Comparison of ENCODE assay signal across 8 cellular contexts in the genomic region with DNA sequence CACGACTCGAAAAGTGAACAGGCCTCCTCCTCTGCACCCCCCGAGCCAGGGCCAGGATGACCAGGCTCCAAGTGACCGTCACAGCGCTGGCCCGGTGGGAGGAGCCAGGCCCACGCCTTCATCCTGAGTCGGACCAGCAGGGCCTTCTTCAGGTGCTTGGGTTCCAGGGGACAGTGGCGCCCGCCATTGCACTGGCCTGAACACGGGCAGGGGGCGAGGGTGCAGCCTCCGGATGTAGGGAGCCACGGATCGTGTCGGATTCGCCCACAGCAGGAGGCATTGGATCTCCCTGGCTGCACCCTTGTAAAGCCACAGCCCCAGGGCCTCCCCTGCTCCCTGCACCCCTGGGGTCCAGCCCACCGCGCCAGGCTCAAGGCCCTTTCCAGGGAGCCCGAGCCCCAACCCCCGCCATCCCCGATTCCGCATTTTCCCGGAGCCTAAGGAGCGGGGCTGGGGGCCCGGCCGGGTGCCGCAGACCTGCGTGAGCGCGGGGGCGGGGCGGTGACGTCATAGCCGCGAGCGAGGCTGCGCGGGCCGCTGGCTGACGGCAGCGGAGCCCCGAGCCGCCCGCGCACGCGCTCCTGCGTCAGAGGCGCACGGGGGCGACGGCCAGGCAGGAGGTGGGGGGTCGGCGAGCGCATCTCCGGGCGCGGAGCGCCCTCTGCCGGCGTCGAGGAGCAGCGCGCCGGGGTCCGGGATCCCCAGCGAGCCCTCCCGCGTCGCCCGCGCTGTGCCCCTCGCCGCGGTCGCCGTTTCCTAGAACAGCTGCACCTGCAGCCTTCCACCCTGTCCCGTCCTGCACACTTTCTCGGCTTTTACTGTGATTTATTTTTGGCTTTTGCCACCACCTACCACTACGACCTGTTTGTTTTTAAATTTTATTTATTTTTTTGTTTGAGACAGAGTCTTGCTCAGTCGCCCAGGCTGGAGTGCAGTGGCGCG. TPM values are rescaled to one million over a fixed set of nuclear protein-coding genes. Genes with fewer than 3 reads are reported as not detected.
DNase-seq lines count a peak whose midpoint lies in the region; ATAC-seq and TF ChIP-seq lines count a peak whose summit lies in the region.

No MANE protein-coding gene starts in this region.

- DNase-seq in NCI-H774 (lab: John Stamatoyannopoulos, UW) = peak; percentile 92
- DNase-seq in activated CD8-positive, alpha-beta T cell treated with anti-CD3 and anti-CD28 coated beads for 36 hours = peak; percentile 94
- DNase-seq in ecto neural progenitor cell (ENCODE audit: low spot score) = peak; percentile 94
- peak; percentile 89 for DNase-seq in lower lobe of right lung
- peak; percentile 77 to 91 (median 91) for DNase-seq in stimulated activated CD4-positive, alpha-beta T cell treated with anti-CD3 and anti-CD28 coated beads, TNF-alpha, amount 100 ng/mL, for 1 hour (ENCODE audit: low read depth in 3 of 3, low spot score in 1 of 3)

- intact Hi-C loops in activated CD8-positive, alpha-beta T cell treated with anti-CD3 and anti-CD28 coated beads for 36 hours (cut with micrococcal nuclease) = loop anchor here (10.0 kb wide), 1 partner anchor 135 kb away; the partner anchor contains the start of gene GPX4
- intact Hi-C loops in lower lobe of right lung (cut with DNase I) = no loop called here

- no peak overlapping the region for H3K27ac Mint-ChIP-seq in activated CD8-positive, alpha-beta T cell treated with anti-CD3 and anti-CD28 coated beads for 36 hours

- H3K27me3 ChIP-seq in lower lobe of right lung (ENCODE audit: low read depth) = peaks cover 9% of the 10 kb centered on the region

- peak overlapping the region; percentile 80 for H3K4me3 ChIP-seq in lower lobe of right lung

- H3K4me1 ChIP-seq in ES-I3 (ENCODE audit: insufficient read depth, low read length) (peaks cover 4% of the 10 kb centered on the region; the same call in 1 of the 2 replicates), lower lobe of right lung (peaks cover 56% of the 10 kb centered on the region)

- POLR2A ChIA-PET in activated CD8-positive, alpha-beta T cell treated with anti-CD3 and anti-CD28 coated beads for 36 hours (lab: Charles Lee) = interaction anchor here (0.7 to 1.9 kb wide), 10 partner anchors 13 to 202 kb away, joined by 3 to 7 read pairs (median 3); partner anchors contain the start of genes CIRBP and GPX4

- CTCF ChIA-PET in activated CD8-positive, alpha-beta T cell treated with anti-CD3 and anti-CD28 coated beads for 36 hours (lab: Charles Lee) = interaction anchor here (0.6 to 7.5 kb wide), 22 partner anchors 8 to 377 kb away, joined by 3 to 449 read pairs (median 4); partner anchors contain the start of genes ABCA7, CIRBP, CNN2 and GPX4

- peak overlapping the region; percentile 84 for H3K4me3 Mint-ChIP-seq in activated CD8-positive, alpha-beta T cell treated with anti-CD3 and anti-CD28 coated beads for 36 hours

- H3K9ac ChIP-seq in ES-I3 (ENCODE audit: low read depth, low read length) = peak overlapping the region; percentile 74

- ATAC-seq in HG03175 (IDR thresholded peaks at IDR 0.05; ENCODE audit: unreplicated experiment) (peak; percentile 43), lower lobe of right lung (peak; percentile 60 to 77), GM19023 (IDR thresholded peaks at IDR 0.05; ENCODE audit: unreplicated experiment) (no peak)
- peak; percentile 65 for ATAC-seq in activated CD8-positive, alpha-beta T cell treated with anti-CD3 and anti-CD28 coated beads for 36 hours

- H3K36me3 Mint-ChIP-seq in activated CD8-positive, alpha-beta T cell treated with anti-CD3 and anti-CD28 coated beads for 36 hours (ENCODE audit: low read depth) = peaks cover 6% of the 10 kb centered on the region

- H3K36me3 ChIP-seq in ES-I3 (ENCODE audit: insufficient read depth, low read length) = no peaks in the 10 kb centered on the region
- H3K36me3 ChIP-seq in lower lobe of right lung = peaks cover 4% of the 10 kb centered on the region

- H3K9me3 ChIP-seq in ES-I3 (ENCODE audit: control insufficient read depth, insufficient read depth, low read length) (no peaks in the 10 kb centered on the region), lower lobe of right lung (no peaks in the 10 kb centered on the region)

- peaks cover 8% of the 10 kb centered on the region for H3K27me3 Mint-ChIP-seq in activated CD8-positive, alpha-beta T cell treated with anti-CD3 and anti-CD28 coated beads for 36 hours

- H3K4me1 Mint-ChIP-seq in activated CD8-positive, alpha-beta T cell treated with anti-CD3 and anti-CD28 coated beads for 36 hours (ENCODE audit: low read depth) = peaks cover 30% of the 10 kb centered on the region

- H3K27ac ChIP-seq in lower lobe of right lung = peak overlapping the region; percentile 65

- TF ChIP-seq CTCF in activated CD8-positive, alpha-beta T cell treated with anti-CD3 and anti-CD28 coated beads for 36 hours (IDR thresholded peaks at IDR 0.05) = peak; percentile 93
- peak; percentile 91 for TF ChIP-seq CTCF in lower lobe of right lung (IDR thresholded peaks at IDR 0.05)

- H3K9me3 Mint-ChIP-seq in activated CD8-positive, alpha-beta T cell treated with anti-CD3 and anti-CD28 coated beads for 36 hours = no peaks in the 10 kb centered on the region

RNA-seq across cellular contexts. Expression of gene ATP5F1D, which starts 1.5 kb away (rescaled TPM):
- total RNA-seq in activated CD8-positive, alpha-beta T cell treated with anti-CD3 and anti-CD28 coated beads for 36 hours = 100 to 1,000 TPM; 186 to 199 TPM
- 116 TPM for total RNA-seq in lower lobe of right lung

RNA-seq across cellular contexts. Expression of gene CBARP, which starts 2.3 kb away (rescaled TPM):
- total RNA-seq in activated CD8-positive, alpha-beta T cell treated with anti-CD3 and anti-CD28 coated beads for 36 hours = under 1 TPM; 0.49 to 0.86 TPM
- 0.41 TPM for total RNA-seq in lower lobe of right lung

RNA-seq across cellular contexts. Expression of gene MIDN, which starts 8.3 kb away (rescaled TPM):
- 10 to 100 TPM; 41.1 to 43.9 TPM for total RNA-seq in activated CD8-positive, alpha-beta T cell treated with anti-CD3 and anti-CD28 coated beads for 36 hours
- 76.3 TPM for total RNA-seq in lower lobe of right lung

RNA-seq across cellular contexts. Expression of gene CIRBP, which starts 29.1 kb away (rescaled TPM):
- total RNA-seq in activated CD8-positive, alpha-beta T cell treated with anti-CD3 and anti-CD28 coated beads for 36 hours = 100 to 1,000 TPM; 161 to 180 TPM
- 352 TPM for total RNA-seq in lower lobe of right lung

RNA-seq across cellular contexts. Expression of gene STK11, which starts 34.5 kb away (rescaled TPM):
- 10 to 100 TPM; 55.1 to 58.0 TPM for total RNA-seq in activated CD8-positive, alpha-beta T cell treated with anti-CD3 and anti-CD28 coated beads for 36 hours
- 50.5 TPM for total RNA-seq in lower lobe of right lung
